21 cellular contexts compared by ENCODE assay signal in genomic region chr5:68259696-68260095, GRCh38. TPM values are rescaled to one million over a fixed set of nuclear protein-coding genes. Genes with fewer than 3 reads are reported as not detected.
DNase-seq lines count a peak whose midpoint lies in the region; ATAC-seq and TF ChIP-seq lines count a peak whose summit lies in the region.
"Had no signal": no experiment of that assay in that cellular context is flagged by ENCODE, and none has a peak within 500 bp of the region (broad histone marks: within the 10 kb centered on the region; RNA-seq: fewer than 3 reads in every experiment).

No MANE protein-coding gene starts in this region.

- CTCF ChIA-PET in CD8-positive, alpha-beta T cell (lab: Charles Lee) = interaction anchor here (1.1 to 2.1 kb wide), 3 partner anchors 13 to 1014 kb away, joined by 5 to 7 read pairs (median 5); no protein-coding TSS in a partner anchor

- in situ Hi-C loops in gastrocnemius medialis (cut with MboI; ENCODE audit: low sequenced_read_pairs in 4 of 4) = loop anchor here (10.0 to 25.0 kb wide), 4 partner anchors 572 to 1022 kb away; no protein-coding TSS in a partner anchor

- H3K4me3 ChIP-seq in CD8-positive, alpha-beta T cell (ENCODE audit: low read depth, low read length) = no peak overlapping the region
- H3K4me3 ChIP-seq in gastrocnemius medialis = no peak overlapping the region
- H3K4me3 ChIP-seq: SJSA1 had no signal

- H3K4me3 Mint-ChIP-seq in CD8-positive, alpha-beta T cell = no peak overlapping the region
- H3K4me3 Mint-ChIP-seq: activated CD4-positive, alpha-beta T cell treated with anti-CD3 and anti-CD28 coated beads, Interleukin-2, amount 10 ng/mL, durations not matched to agents 7 days and 5 days; H9; T-helper 1 cell treated with Interleukin-12 subunit alpha and Interleukin-12 subunit beta and Interleukin-4 antibody, amounts not matched to agents 30 μg/mL and 1 μg/mL, for 36 hours had no signal

- no peak for ATAC-seq in CD8-positive, alpha-beta T cell
- ATAC-seq in left ventricle myocardium superior (peak; percentile 53), gastrocnemius medialis (no peak), GM21576 (IDR thresholded peaks at IDR 0.05; ENCODE audit: unreplicated experiment) (no peak)

- DNase-seq in CD8-positive, alpha-beta T cell = no peak
- DNase-seq in amniotic epithelial cell (ENCODE audit: low read depth) (peak; percentile 51), left ventricle myocardium superior (no peak), gastrocnemius medialis (no peak), H4 (ENCODE audit: low spot score) (no peak)
- no peak for DNase-seq in activated CD4-positive, CD25-positive, alpha-beta regulatory T cell treated with anti-CD3 and anti-CD28 coated beads, Interleukin-2, amount 50 U/mL, for 72 hours
- no peak for DNase-seq in activated T-cell treated with anti-CD3 and anti-CD28 coated beads, Interleukin-2, amount 50 U/mL, for 48 hours
- DNase-seq: activated CD4-positive, alpha-beta T cell treated with anti-CD3 and anti-CD28 coated beads, Interleukin-2, amount 10 ng/mL, durations not matched to agents 7 days and 5 days; activated gamma-delta T cell treated with Interleukin-2 at 50 U/mL for 16 hours; C1 segment of cervical spinal cord; erythroblast; foreskin melanocyte; H9; NCI-H1436 treated with DMSO at 0.1 percent for 48 hours; NCI-H510A; NK-92 treated with Interleukin-12 subunit alpha and Interleukin-12 subunit beta, amount 100 ng/mL, for 24 hours; stimulated activated CD4-positive, alpha-beta T cell treated with anti-CD3 and anti-CD28 coated beads, Interleukin-15, amount 100 ng/mL, for 24 hours; substantia nigra had no signal

- H3K27me3 ChIP-seq in CD8-positive, alpha-beta T cell (ENCODE audit: insufficient read depth, low read length) = no peaks in the 10 kb centered on the region
- no peaks in the 10 kb centered on the region for H3K27me3 ChIP-seq in gastrocnemius medialis
- H3K27me3 ChIP-seq: SJSA1 had no signal

- no peak for TF ChIP-seq CTCF in CD8-positive, alpha-beta T cell (IDR thresholded peaks at IDR 0.05)
- TF ChIP-seq CTCF in gastrocnemius medialis (IDR thresholded peaks at IDR 0.05 in 4 of 5, conservative IDR thresholded peaks at IDR 0.05 in 1 of 5) = no peak

- no peak overlapping the region for H3K27ac ChIP-seq in CD8-positive, alpha-beta T cell (ENCODE audit: low read depth, low read length)
- peak overlapping the region; percentile 57 to 75 (median 62) for H3K27ac ChIP-seq in gastrocnemius medialis
- H3K27ac ChIP-seq: SJSA1 had no signal

- peaks cover 84% of the 10 kb centered on the region for H3K4me1 Mint-ChIP-seq in CD8-positive, alpha-beta T cell (ENCODE audit: low read depth)
- H3K4me1 Mint-ChIP-seq: H9 had no signal

- no peaks in the 10 kb centered on the region for H3K36me3 ChIP-seq in CD8-positive, alpha-beta T cell (ENCODE audit: insufficient read depth, low read length)
- no peaks in the 10 kb centered on the region for H3K36me3 ChIP-seq in gastrocnemius medialis
- H3K36me3 ChIP-seq: SJSA1 had no signal

- peaks cover 70% of the 10 kb centered on the region for H3K4me1 ChIP-seq in CD8-positive, alpha-beta T cell (ENCODE audit: insufficient read depth, low read length)
- peaks cover 70 to 87% of the 10 kb centered on the region in 2 donors for H3K4me1 ChIP-seq in gastrocnemius medialis
- H3K4me1 ChIP-seq: SJSA1 had no signal

- H3K27ac Mint-ChIP-seq in CD8-positive, alpha-beta T cell = peak overlapping the region; percentile 42
- H3K27ac Mint-ChIP-seq: activated CD4-positive, alpha-beta T cell treated with anti-CD3 and anti-CD28 coated beads, Interleukin-2, amount 10 ng/mL, durations not matched to agents 7 days and 5 days; H9; T-helper 1 cell treated with Interleukin-12 subunit alpha and Interleukin-12 subunit beta and Interleukin-4 antibody, amounts not matched to agents 30 μg/mL and 1 μg/mL, for 36 hours had no signal

- peaks cover 11% of the 10 kb centered on the region for H3K36me3 Mint-ChIP-seq in CD8-positive, alpha-beta T cell

- no peaks in the 10 kb centered on the region for H3K27me3 Mint-ChIP-seq in CD8-positive, alpha-beta T cell (ENCODE audit: low read depth)
- H3K27me3 Mint-ChIP-seq: activated CD4-positive, alpha-beta T cell treated with anti-CD3 and anti-CD28 coated beads, Interleukin-2, amount 10 ng/mL, durations not matched to agents 7 days and 5 days had no signal

- POLR2A ChIA-PET in CD8-positive, alpha-beta T cell (lab: Charles Lee) = interaction anchor here (0.9 kb wide), 1 partner anchor 12 kb away, joined by 5 read pairs; no protein-coding TSS in a partner anchor

- no peaks in the 10 kb centered on the region for H3K9me3 ChIP-seq in CD8-positive, alpha-beta T cell (ENCODE audit: low read length)
- no peaks in the 10 kb centered on the region for H3K9me3 ChIP-seq in gastrocnemius medialis
- H3K9me3 ChIP-seq: SJSA1 had no signal

- TF ChIP-seq POLR2A in gastrocnemius medialis (IDR thresholded peaks at IDR 0.05) = no peak

- no peaks in the 10 kb centered on the region for H3K9me3 Mint-ChIP-seq in CD8-positive, alpha-beta T cell
- H3K9me3 Mint-ChIP-seq: activated CD4-positive, alpha-beta T cell treated with anti-CD3 and anti-CD28 coated beads, Interleukin-2, amount 10 ng/mL, durations not matched to agents 7 days and 5 days; T-helper 1 cell treated with Interleukin-12 subunit alpha and Interleukin-12 subunit beta and Interleukin-4 antibody, amounts not matched to agents 30 μg/mL and 1 μg/mL, for 36 hours had no signal

- intact Hi-C loops in CD8-positive, alpha-beta T cell (cut with DNase I, micrococcal nuclease) = loop anchor here (10.0 kb wide), 3 partner anchors 765 to 1255 kb away; no protein-coding TSS in a partner anchor
- intact Hi-C loops in left ventricle myocardium superior (cut with micrococcal nuclease) = loop anchor here (10.0 kb wide), 1 partner anchor 445 kb away; no protein-coding TSS in a partner anchor
- intact Hi-C loops in gastrocnemius medialis (cut with DNase I; ENCODE audit: low total_unique reads) = loop anchor here (10.0 kb wide), 3 partner anchors 285 to 565 kb away; no protein-coding TSS in a partner anchor

RNA-seq across cellular contexts. Expression of gene PIK3R1, which starts 44.1 kb away (rescaled TPM):
- 100 to 1,000 TPM; 461 to 470 TPM for total RNA-seq in CD8-positive, alpha-beta T cell
- total RNA-seq in left ventricle myocardium superior (119 TPM), gastrocnemius medialis (100 to 1,000 TPM in 2 of 4 donors, 10 to 100 TPM in 2; 87.2 to 129 (median 100) TPM)
- 15.7 and 17.2 TPM in 2 replicates for total RNA-seq in H4 (2014; rRNA removed; shearing (Covaris generic))
